ENCODE assay signal across 7 cellular contexts in the genomic region with DNA sequence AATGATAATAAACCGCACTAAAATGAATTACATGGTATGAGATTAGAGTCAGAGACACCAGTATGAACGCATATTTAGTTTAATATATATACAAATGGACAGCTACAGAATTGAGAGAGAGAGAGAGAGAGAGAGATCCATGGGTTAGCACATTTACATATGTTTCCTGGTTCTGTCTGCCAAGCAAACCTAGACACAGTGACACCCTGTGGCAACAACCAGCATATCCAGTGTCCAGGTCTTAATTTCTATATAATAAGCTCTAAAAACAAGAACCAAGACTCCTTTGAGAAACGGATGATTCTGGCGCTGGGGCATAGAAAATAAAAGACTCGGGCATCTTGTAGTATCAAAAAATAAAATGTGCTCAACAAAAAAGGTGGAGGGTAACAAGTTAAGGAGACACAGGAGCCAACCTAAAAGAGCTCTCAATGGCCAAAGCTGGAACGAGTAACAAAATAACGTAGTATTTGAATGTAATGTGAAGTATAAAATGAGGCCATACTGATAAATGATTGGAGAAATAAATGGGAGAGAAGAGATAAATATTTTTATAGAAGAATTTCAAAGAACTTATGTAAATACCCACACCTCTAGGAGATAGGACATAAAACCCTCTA.
DNase-seq lines count a peak whose midpoint lies in the region; ATAC-seq, FAIRE-seq and TF ChIP-seq lines count a peak whose summit lies in the region.

No MANE protein-coding gene starts in this region.

- H3K4me3 Mint-ChIP-seq in stimulated activated effector memory CD8-positive, alpha-beta T cell treated with anti-CD3 and anti-CD28 coated beads, Interleukin-12 subunit alpha, Interleukin-12 subunit beta, amount 100 ng/mL, for 72 hours = no peak overlapping the region

- POLR2A ChIA-PET in K562 (lab: Yijun Ruan, JAX) = interaction anchor here (0.6 to 0.7 kb wide), 2 partner anchors 9 to 1105 kb away, joined by 3 read pairs; no protein-coding TSS in a partner anchor

- H3K9ac ChIP-seq in K562 (ENCODE audit: insufficient read depth in 1 of 2, low read depth in 2 of 2, low read length in 2 of 2) = no peak overlapping the region

- in situ Hi-C loops in KBM-7 (cut with MboI; ENCODE audit: low pct_unique_long_range_greater_than_20kb, low sequenced_read_pairs) = no loop called here
- in situ Hi-C loops in K562 (cut with MboI) = no loop called here

- peak; percentile 78 for ATAC-seq in GM21737 (IDR thresholded peaks at IDR 0.05; ENCODE audit: unreplicated experiment)
- peak; percentile 83 for ATAC-seq in K562
- ATAC-seq in stimulated activated effector memory CD8-positive, alpha-beta T cell treated with anti-CD3 and anti-CD28 coated beads, Interleukin-12 subunit alpha, Interleukin-12 subunit beta, amount 100 ng/mL, for 72 hours = peak; percentile 67

- no TSS peak for BruUV-seq in K562 (replicated peaks; lab: Mats Ljungman, UMichigan)

- no peaks in the 10 kb centered on the region for H3K36me3 ChIP-seq in K562 (ENCODE audit: control insufficient read depth, insufficient read depth, low read length)
- no peaks in the 10 kb centered on the region for H3K36me3 ChIP-seq in kidney epithelial cell (ENCODE audit: control insufficient read depth, insufficient read depth, low read length)

- no peak for TF ChIP-seq POLR2A in K562 (conservative IDR thresholded peaks at IDR 0.05)

- H3K9me3 Mint-ChIP-seq in stimulated activated effector memory CD8-positive, alpha-beta T cell treated with anti-CD3 and anti-CD28 coated beads, Interleukin-12 subunit alpha, Interleukin-12 subunit beta, amount 100 ng/mL, for 72 hours = no peaks in the 10 kb centered on the region

- intact Hi-C loops in K562 (cut with micrococcal nuclease) = loop anchor here (2.0 kb wide), 1 partner anchor 201 kb away; no protein-coding TSS in a partner anchor

- H3K36me3 Mint-ChIP-seq in stimulated activated effector memory CD8-positive, alpha-beta T cell treated with anti-CD3 and anti-CD28 coated beads, Interleukin-12 subunit alpha, Interleukin-12 subunit beta, amount 100 ng/mL, for 72 hours = peaks cover 5% of the 10 kb centered on the region

- H2AFZ ChIP-seq in K562 (ENCODE audit: low read depth, low read length) = peak overlapping the region; percentile 32; the same call in 1 of the 2 replicates

- H3K79me2 ChIP-seq in K562 (ENCODE audit: control insufficient read depth, insufficient read depth, low read length) = no peaks in the 10 kb centered on the region

- H3K9me1 ChIP-seq in K562 (ENCODE audit: control insufficient read depth, insufficient read depth, low read length) = no peaks in the 10 kb centered on the region

- CTCF ChIA-PET in K562 (lab: Yijun Ruan, JAX; ENCODE audit: low intra/inter-chr PET ratio) = no interaction called here

- DNase-seq in GM12864 (ENCODE audit: low read depth) (peak; percentile 55), KBM-7 (peak; percentile 75), SK-N-DZ (ENCODE audit: low spot score) (peak; percentile 9), K562 (ENCODE audit: extremely low read depth in 1 of 4, low spot score in 3 of 4) (peak; percentile 6 to 51 (median 21)), kidney epithelial cell (ENCODE audit: low read depth) (peak; percentile 18)
- DNase-seq in stimulated activated effector memory CD8-positive, alpha-beta T cell treated with anti-CD3 and anti-CD28 coated beads, Interleukin-12 subunit alpha, Interleukin-12 subunit beta, amount 100 ng/mL, for 72 hours (ENCODE audit: low spot score in 2 of 2) = no peak

- H3K4me2 ChIP-seq in K562 (ENCODE audit: insufficient read depth, low read length) = no peak overlapping the region

- no peaks in the 10 kb centered on the region for H3K9me3 ChIP-seq in K562 (replicated peaks; ENCODE audit: control insufficient read depth, insufficient read depth, low read depth, low read length)

- H3K27me3 ChIP-seq in K562 (ENCODE audit: control insufficient read depth in 2 of 2, insufficient read depth in 2 of 2, low read length in 2 of 2) = no peaks in the 10 kb centered on the region
- H3K27me3 ChIP-seq in kidney epithelial cell (ENCODE audit: control insufficient read depth, insufficient read depth, low read length) = no peaks in the 10 kb centered on the region

- 42% methylated on average over 6 of the region's 7 CpGs for WGBS in K562 (ENCODE audit: insufficient coverage, low coverage, missing lambda C conversion rate)

- no peaks in the 10 kb centered on the region for H3K4me1 ChIP-seq in K562 (replicated peaks in 1 of 2; ENCODE audit: control insufficient read depth in 2 of 2, insufficient read depth in 2 of 2, low read length in 2 of 2)

- H4K20me1 ChIP-seq in K562 (replicated peaks; ENCODE audit: control insufficient read depth, insufficient read depth, low read length) = no peaks in the 10 kb centered on the region

- TF ChIP-seq EP300 in K562 (IDR thresholded peaks at IDR 0.05; ENCODE audit: low read length) = no peak

- H3K4me1 Mint-ChIP-seq in stimulated activated effector memory CD8-positive, alpha-beta T cell treated with anti-CD3 and anti-CD28 coated beads, Interleukin-12 subunit alpha, Interleukin-12 subunit beta, amount 100 ng/mL, for 72 hours = no peaks in the 10 kb centered on the region

- peak; percentile 63 for TF ChIP-seq CTCF in GM12864 (IDR thresholded peaks at IDR 0.05; ENCODE audit: low read depth, low read length, missing control alignments)
- TF ChIP-seq CTCF in K562 (IDR thresholded peaks at IDR 0.05 in 2 of 3, conservative IDR thresholded peaks at IDR 0.05 in 1 of 3; ENCODE audit: insufficient read depth in 2 of 3, low read depth in 1 of 3, low read length in 3 of 3) = peak; percentile 32 to 56 (median 53); a peak in 5 of 6 replicates
- TF ChIP-seq CTCF in kidney epithelial cell (IDR thresholded peaks at IDR 0.05; ENCODE audit: insufficient read depth, low read length, poor library complexity, severe bottlenecking) = peak; percentile 64

- H3K4me3 ChIP-seq in GM12864 (ENCODE audit: low read depth, low read length) = no peak overlapping the region
- H3K4me3 ChIP-seq in K562 = no peak overlapping the region
- H3K4me3 ChIP-seq in kidney epithelial cell (ENCODE audit: low read depth, low read length) = no peak overlapping the region

- no peak overlapping the region for H3K27ac ChIP-seq in K562 (ENCODE audit: extremely low read depth, low read depth, low read length)

- peak; percentile 49 for TF ChIP-seq RAD21 in K562 (CRISPR knock-in tag; conservative IDR thresholded peaks at IDR 0.05 in 1 of 2, IDR thresholded peaks at IDR 0.05 in 1 of 2)

- no peak for FAIRE-seq in K562 (lab: Jason Lieb, UNC)

- H3K27ac Mint-ChIP-seq in stimulated activated effector memory CD8-positive, alpha-beta T cell treated with anti-CD3 and anti-CD28 coated beads, Interleukin-12 subunit alpha, Interleukin-12 subunit beta, amount 100 ng/mL, for 72 hours = no peak overlapping the region

TF ChIP-seq in K562, 482 proteins besides CTCF, POLR2A, EP300 and RAD21:
- TF ChIP-seq NR2C2 (CRISPR knock-in tag; IDR thresholded peaks at IDR 0.05) = no peak
- TF ChIP-seq NR2C2 (tag; IDR thresholded peaks at IDR 0.05) = no peak

Comparison
In these comparisons a context has a peak if more than half of its experiments do, and no peak if none do; other contexts are left out.
1. DNase-seq: peak in GM12864 (single experiment), KBM-7 (single experiment), SK-N-DZ (single experiment), K562 (4 of 4) and kidney epithelial cell (single experiment); none in stimulated activated effector memory CD8-positive, alpha-beta T cell treated with anti-CD3 and anti-CD28 coated beads, Interleukin-12 subunit alpha, Interleukin-12 subunit beta, amount 100 ng/mL, for 72 hours (0 of 2).
2. Peak in every context shown above with its lines, with median percentiles within 50 percentile points of each other: CTCF ChIP-seq and ATAC-seq.